ENCODE assay signal across 8 cellular contexts in the genomic region with DNA sequence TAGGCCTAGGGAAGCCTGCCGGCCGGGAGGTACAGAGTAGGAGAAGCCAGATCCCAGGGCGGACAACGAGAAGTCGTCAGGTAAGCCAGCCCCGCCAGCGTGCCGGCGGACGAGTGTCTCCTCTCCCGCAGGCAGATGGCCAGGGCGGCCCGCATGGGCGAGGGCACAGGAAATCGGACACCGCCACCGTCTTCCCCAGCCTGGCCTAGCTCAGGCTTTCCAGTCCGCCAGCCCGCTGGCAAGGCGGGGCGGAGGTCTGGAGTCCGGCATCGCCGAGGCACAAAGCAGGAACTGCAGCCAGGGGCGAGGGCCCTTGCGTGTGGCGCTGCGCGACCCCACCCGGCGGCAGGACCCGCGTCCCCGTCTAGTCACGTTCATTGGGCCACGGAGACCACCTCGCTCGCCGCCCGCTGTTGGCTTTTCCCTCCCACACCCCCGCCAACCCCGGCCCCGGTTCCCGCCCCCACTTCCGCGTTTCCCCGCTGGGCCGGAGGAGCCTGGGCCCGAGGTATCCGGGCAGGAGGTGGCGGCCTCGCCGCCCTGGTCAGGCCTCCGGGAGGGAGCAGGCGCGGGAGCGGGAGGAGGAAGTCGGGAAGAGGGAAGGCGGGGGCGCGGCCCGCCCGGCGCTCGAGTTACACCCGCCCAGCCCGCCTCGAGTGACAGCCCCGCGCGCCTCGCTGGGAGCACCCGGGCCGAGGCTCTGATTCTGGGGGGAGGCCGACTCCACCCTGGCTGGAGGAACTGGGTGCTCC. TPM values are rescaled to one million over a fixed set of nuclear protein-coding genes. Genes with fewer than 3 reads are reported as not detected.
DNase-seq lines count a peak whose midpoint lies in the region; ATAC-seq and FAIRE-seq lines count a peak whose summit lies in the region.

GPD2 (plus strand) TSS at position 655 of the 752 bp plus-strand sequence. CDS start 39,727 bp downstream, outside the sequence.

- peaks cover 0 to 9% of the 10 kb centered on the region in 2 donors for H3K4me1 ChIP-seq in neuronal stem cell (ENCODE audit: control insufficient read depth in 2 of 2, insufficient read depth in 1 of 2, low read depth in 1 of 2, low read length in 2 of 2)

- peak within 1 kb of the TSS; percentile 60 for H4K91ac ChIP-seq in neuronal stem cell (ENCODE audit: low read depth, low read length, poor library complexity)

- WGBS in neuronal stem cell (ENCODE audit: extremely low coverage in 2 of 2, insufficient read length in 2 of 2, insufficient replicate concordance in 1 of 2), 2 donors = no CpG with 5 or more reads among the region's 75 CpGs

- peak within 1 kb of the TSS; percentile 75 for H4K8ac ChIP-seq in neuronal stem cell (ENCODE audit: low read depth, low read length)

- H3K9me3 ChIP-seq in neuronal stem cell (replicated peaks in 1 of 2; ENCODE audit: control insufficient read depth in 2 of 2, insufficient read depth in 1 of 2, low read depth in 1 of 2, low read length in 2 of 2) = no peaks in the 10 kb centered on the region

- H3K23ac ChIP-seq in neuronal stem cell (ENCODE audit: low read depth, low read length, poor library complexity) = peak within 1 kb of the TSS; percentile 71

- H2BK120ac ChIP-seq in neuronal stem cell (ENCODE audit: low read depth, low read length) = peak within 1 kb of the TSS; percentile 61

- no peaks in the 10 kb centered on the region for H3K27me3 ChIP-seq in neuronal stem cell (ENCODE audit: control insufficient read depth in 3 of 3, insufficient read depth in 3 of 3, low read depth in 1 of 3, low read length in 3 of 3)

- in situ Hi-C loops in SK-MEL-5 (cut with HindIII; ENCODE audit: low pct_unique_long_range_greater_than_20kb, low sequenced_read_pairs) = no loop called here

- no peak within 1 kb of the TSS for H3K14ac ChIP-seq in neuronal stem cell (ENCODE audit: low read length)

- peak within 1 kb of the TSS; percentile 93 for H3K4ac ChIP-seq in neuronal stem cell (ENCODE audit: low read length)

- H3K79me1 ChIP-seq in neuronal stem cell (ENCODE audit: low read depth, low read length) = peaks cover under 1% of the 10 kb centered on the region

- no peak within 1 kb of the TSS for H2BK15ac ChIP-seq in neuronal stem cell (ENCODE audit: low read length)

- H3K9ac ChIP-seq in neuronal stem cell (ENCODE audit: low read depth, low read length, poor library complexity) = peak within 1 kb of the TSS; percentile 89

- H3K36me3 ChIP-seq in neuronal stem cell (replicated peaks in 1 of 2; ENCODE audit: control insufficient read depth in 2 of 2, insufficient read depth in 2 of 2, low read length in 2 of 2) = no peaks in the 10 kb centered on the region

- H3K27ac ChIP-seq in neuronal stem cell (replicated peaks; ENCODE audit: low read length) = peak within 1 kb of the TSS; percentile 95

- H3K4me2 ChIP-seq in neuronal stem cell (ENCODE audit: insufficient read depth, low read length, poor library complexity, severe bottlenecking) = peak within 1 kb of the TSS; percentile 67

- H3K18ac ChIP-seq in neuronal stem cell (ENCODE audit: low read length) = peak within 1 kb of the TSS; percentile 99

- H2AFZ ChIP-seq in neuronal stem cell (ENCODE audit: low read length) = peak within 1 kb of the TSS; percentile 91

- DNase-seq in DMS79 (lab: John Stamatoyannopoulos, UW) (peak; percentile 74), HuH-7.5 (ENCODE audit: low spot score) (peak; percentile 80), SK-MEL-5 (ENCODE audit: low read depth, low spot score) (peak; percentile 81), frontal cortex (ENCODE audit: low spot score in 2 of 2) (peak; percentile 81 to 85), neuronal stem cell (ENCODE audit: low spot score) (peak; percentile 80), superior temporal gyrus (ENCODE audit: extremely low spot score) (peak; percentile 76)
- DNase-seq in activated naive CD4-positive, alpha-beta T cell treated with Interleukin-2 at 50 U/mL for 16 hours = peak; percentile 62

- H2AK5ac ChIP-seq in neuronal stem cell (ENCODE audit: low read depth, low read length) = peak within 1 kb of the TSS; percentile 73

- no peak for FAIRE-seq in frontal cortex (lab: Jason Lieb, UNC)

- ATAC-seq in GM21526 (IDR thresholded peaks at IDR 0.05; ENCODE audit: low FRiP score, unreplicated experiment) = peak; percentile 62

- peak within 1 kb of the TSS; percentile 96 for H2BK5ac ChIP-seq in neuronal stem cell (ENCODE audit: low read length)

- H2BK12ac ChIP-seq in neuronal stem cell (ENCODE audit: low read length) = peak within 1 kb of the TSS; percentile 64

- H3K4me3 ChIP-seq in neuronal stem cell (ENCODE audit: low read length in 2 of 2) = peak within 1 kb of the TSS; percentile 46 to 86

RNA-seq across cellular contexts. Expression of gene GPD2, which starts in this region (rescaled TPM):
- total RNA-seq in SK-MEL-5 (2014; rRNA removed; shearing (Covaris generic)) = 97.5 and 103 TPM in 2 replicates
- 40.0 and 46.9 TPM in 2 replicates for polyA plus RNA-seq in SK-MEL-5 (2015; cell fraction: cytosol; rRNA removed)
- polyA plus RNA-seq in SK-MEL-5 (2015; cell fraction: nucleus; rRNA removed) = 36.5 and 40.3 TPM in 2 replicates
- total RNA-seq in frontal cortex = 163 TPM
- polyA plus RNA-seq in neuronal stem cell (2013, experiment 1 of 2) = 24.9 TPM
- polyA plus RNA-seq in neuronal stem cell (2013, experiment 2 of 2) = 27.8 TPM

Comparison
In these comparisons a context has a peak if more than half of its experiments do, and no peak if none do; other contexts are left out.
1. Peak in every context shown above with its lines: DNase-seq, ATAC-seq, H3K4me3 ChIP-seq and H3K27ac ChIP-seq.